In the genomic region with DNA sequence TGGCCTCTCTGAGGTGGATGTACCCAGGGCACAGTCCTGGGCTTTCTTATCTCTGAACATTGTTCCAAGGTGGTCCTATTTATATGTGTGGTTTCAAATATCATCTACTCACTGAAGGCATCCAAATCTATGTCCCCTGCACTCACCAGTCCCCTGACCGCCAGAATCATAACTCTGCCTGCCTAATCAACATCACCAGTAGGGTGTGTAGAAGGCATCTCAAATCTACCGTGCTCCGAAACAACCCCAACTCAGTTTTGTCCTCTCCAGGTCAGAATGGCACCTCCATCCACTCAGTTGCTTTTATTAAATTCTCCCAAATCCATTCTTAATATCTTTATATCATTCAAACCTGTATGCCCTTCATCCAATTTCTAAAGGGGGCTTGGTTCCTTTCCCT, we compare ENCODE assay signal across 31 cellular contexts.
"Had no signal": no experiment of that assay in that cellular context is flagged by ENCODE, and none has a peak within 500 bp of the region (broad histone marks: within the 10 kb centered on the region; RNA-seq: fewer than 3 reads in every experiment).

No MANE protein-coding gene starts in this region.

- H3K27me3 ChIP-seq: brain microvascular endothelial cell, cardiac muscle cell, colonic mucosa, Peyer's patch, SJSA1 had no signal

- H3K36me3 ChIP-seq: brain microvascular endothelial cell, cardiac muscle cell, colonic mucosa, Peyer's patch, SJSA1 had no signal

- H3K27ac Mint-ChIP-seq: activated CD4-positive, alpha-beta memory T cell treated with anti-CD3 and anti-CD28 coated beads, Interleukin-2, amount 10 ng/mL, durations not matched to agents 7 days and 5 days; activated CD4-positive, alpha-beta T cell treated with anti-CD3 and anti-CD28 coated beads, Interleukin-2, amount 10 ng/mL, durations not matched to agents 7 days and 5 days; activated naive CD4-positive, alpha-beta T cell treated with anti-CD3 and anti-CD28 coated beads for 36 hours; activated naive CD8-positive, alpha-beta T cell; activated T-helper 17 cell treated with anti-CD3 and anti-CD28 coated beads, Interleukin-2, amount 50 U/mL, for 72 hours; T-helper 17 cell had no signal

- H3K4me1 ChIP-seq: colonic mucosa, Peyer's patch, SJSA1 had no signal

- H3K4me3 ChIP-seq: cardiac muscle cell, colonic mucosa, Peyer's patch, SJSA1 had no signal

- DNase-seq: activated CD4-positive, alpha-beta memory T cell treated with anti-CD3 and anti-CD28 coated beads, Interleukin-2, amount 10 ng/mL, durations not matched to agents 7 days and 5 days; activated CD4-positive, alpha-beta T cell treated with anti-CD3 and anti-CD28 coated beads, Interleukin-2, amount 10 ng/mL, durations not matched to agents 7 days and 5 days; activated CD4-positive, CD25-positive, alpha-beta regulatory T cell; activated gamma-delta T cell; activated naive CD4-positive, alpha-beta T cell treated with anti-CD3 and anti-CD28 coated beads for 36 hours; activated T-cell treated with anti-CD3 and anti-CD28 coated beads for 4 hours; activated T-cell treated with anti-CD3 and anti-CD28 coated beads, Interleukin-2, amount 50 U/mL, for 48 hours; amygdala; brain microvascular endothelial cell; cerebellar nuclear complex; colonic mucosa; NCI-H1092 treated with DMSO at 0.1 percent for 48 hours; NCI-H1417 treated with DMSO at 0.1 percent for 48 hours; NCI-H1694; NCI-H2029; NCI-H2107; NCI-H2171 treated with DMSO at 0.1 percent for 48 hours; NCI-H226; NCI-H510A; NCI-H526 treated with DMSO at 0.1 percent for 48 hours; NCI-H82; OCI-M1; Peyer's patch; Right ventricle myocardium superior; T-helper 17 cell; T-helper 9 cell had no signal

- H3K4me3 Mint-ChIP-seq: activated CD4-positive, alpha-beta memory T cell treated with anti-CD3 and anti-CD28 coated beads, Interleukin-2, amount 10 ng/mL, durations not matched to agents 7 days and 5 days; activated CD4-positive, alpha-beta T cell treated with anti-CD3 and anti-CD28 coated beads, Interleukin-2, amount 10 ng/mL, durations not matched to agents 7 days and 5 days; activated naive CD4-positive, alpha-beta T cell treated with anti-CD3 and anti-CD28 coated beads for 36 hours; activated naive CD8-positive, alpha-beta T cell; activated T-helper 17 cell treated with anti-CD3 and anti-CD28 coated beads, Interleukin-2, amount 50 U/mL, for 72 hours; T-helper 17 cell had no signal

- H3K9me3 ChIP-seq: colonic mucosa, Peyer's patch, SJSA1 had no signal

- H3K36me3 Mint-ChIP-seq: activated naive CD8-positive, alpha-beta T cell had no signal

- H3K27me3 Mint-ChIP-seq: activated CD4-positive, alpha-beta memory T cell treated with anti-CD3 and anti-CD28 coated beads, Interleukin-2, amount 10 ng/mL, durations not matched to agents 7 days and 5 days had no signal

- ATAC-seq: activated T-helper 17 cell treated with anti-CD3 and anti-CD28 coated beads, Interleukin-2, amount 50 U/mL, for 72 hours; T-helper 17 cell had no signal

- H3K4me1 Mint-ChIP-seq: activated CD4-positive, alpha-beta memory T cell treated with anti-CD3 and anti-CD28 coated beads, Interleukin-2, amount 10 ng/mL, durations not matched to agents 7 days and 5 days; activated CD4-positive, alpha-beta T cell treated with anti-CD3 and anti-CD28 coated beads, Interleukin-2, amount 10 ng/mL, durations not matched to agents 7 days and 5 days; activated T-helper 17 cell treated with anti-CD3 and anti-CD28 coated beads, Interleukin-2, amount 50 U/mL, for 72 hours; T-helper 17 cell had no signal

- H3K9me3 Mint-ChIP-seq: activated CD4-positive, alpha-beta T cell treated with anti-CD3 and anti-CD28 coated beads, Interleukin-2, amount 10 ng/mL, durations not matched to agents 7 days and 5 days; activated T-helper 17 cell treated with anti-CD3 and anti-CD28 coated beads, Interleukin-2, amount 50 U/mL, for 72 hours had no signal

- H3K27ac ChIP-seq: brain microvascular endothelial cell, cardiac muscle cell, colonic mucosa, Peyer's patch, RWPE1, SJSA1 had no signal
